In the genomic region with DNA sequence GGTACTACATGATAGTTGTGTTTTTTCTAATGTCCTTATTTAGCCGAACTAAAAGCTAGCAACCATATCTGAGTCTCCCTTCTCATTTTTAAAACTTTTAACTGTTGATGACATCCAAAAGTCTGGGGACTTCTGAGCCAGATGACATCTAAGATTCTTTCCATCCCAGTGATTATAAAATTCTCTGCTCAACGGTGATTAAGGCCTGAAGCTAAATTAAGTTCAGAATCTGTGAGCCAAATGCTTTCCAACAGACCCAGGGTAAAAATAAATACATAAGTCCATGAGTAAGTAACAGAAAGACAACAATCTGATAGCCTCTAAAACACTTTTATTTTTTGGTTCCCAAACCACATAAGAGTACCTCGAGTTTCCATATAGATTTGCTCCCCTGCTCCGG, we compare ENCODE assay signal across 18 cellular contexts. TPM values are rescaled to one million over a fixed set of nuclear protein-coding genes. Genes with fewer than 3 reads are reported as not detected.
A peak's percentile ranks its signal among the peaks of the same experiment; 100 is the strongest.
DNase-seq lines count a peak whose midpoint lies in the region; ATAC-seq and TF ChIP-seq lines count a peak whose summit lies in the region.
"Had no signal": no experiment of that assay in that cellular context is flagged by ENCODE, and none has a peak within 500 bp of the region (broad histone marks: within the 10 kb centered on the region; RNA-seq: fewer than 3 reads in every experiment).

No MANE protein-coding gene starts in this region.

- H3F3A ChIP-seq in neural cell (ENCODE audit: insufficient read depth, low read length, poor library complexity, severe bottlenecking): no peaks in the 10 kb centered on the region

- no peaks in the 10 kb centered on the region for H4K20me1 ChIP-seq in neural cell (ENCODE audit: insufficient read depth)

- H3K9me2 ChIP-seq in neural cell (ENCODE audit: insufficient read depth, low read length): no peaks in the 10 kb centered on the region

- no peak for ATAC-seq in natural killer cell treated with Interleukin-12 subunit alpha and Interleukin-12 subunit beta and Interleukin-15 and Interleukin-18, amount 100 ng/mL, for 72 hours
- ATAC-seq in natural killer cell: no peak
- ATAC-seq: T-helper 17 cell had no signal

- TF ChIP-seq CTCF in natural killer cell (IDR thresholded peaks at IDR 0.05) (no peak), brain (conservative IDR thresholded peaks at IDR 0.05) (no peak), neural cell (IDR thresholded peaks at IDR 0.05; ENCODE audit: poor library complexity, severe bottlenecking) (no peak)

- H3K36me3 Mint-ChIP-seq in natural killer cell treated with Interleukin-12 subunit alpha and Interleukin-12 subunit beta and Interleukin-15 and Interleukin-18, amount 100 ng/mL, for 72 hours: peaks cover 6% of the 10 kb centered on the region
- H3K36me3 Mint-ChIP-seq in natural killer cell (no peaks in the 10 kb centered on the region), brain (no peaks in the 10 kb centered on the region)
- H3K36me3 Mint-ChIP-seq: CD4-positive, alpha-beta memory T cell; IgD-negative memory B cell had no signal

- intact Hi-C loops in natural killer cell (cut with micrococcal nuclease): no loop called here

- H3K27ac ChIP-seq in neural cell (ENCODE audit: low read length): peak overlapping the region; percentile 6
- H3K27ac ChIP-seq: HL-60 had no signal

- TF ChIP-seq RAD21 in neural cell (conservative IDR thresholded peaks at IDR 0.05): no peak

- H3K4me3 ChIP-seq in neural cell (ENCODE audit: low read length): no peak overlapping the region
- H3K4me3 ChIP-seq: dorsolateral prefrontal cortex had no signal

- H3K9me3 ChIP-seq in neural cell (ENCODE audit: low read length): no peaks in the 10 kb centered on the region

- peak overlapping the region; percentile 7 for H3K4me3 Mint-ChIP-seq in natural killer cell treated with Interleukin-12 subunit alpha and Interleukin-12 subunit beta and Interleukin-15 and Interleukin-18, amount 100 ng/mL, for 72 hours
- H3K4me3 Mint-ChIP-seq in natural killer cell (no peak overlapping the region), brain (peak overlapping the region in 1 of 5 experiments; percentile 3)
- H3K4me3 Mint-ChIP-seq: IgD-negative memory B cell, T-helper 17 cell had no signal

- no peak for DNase-seq in natural killer cell treated with Interleukin-12 subunit alpha and Interleukin-12 subunit beta and Interleukin-15 and Interleukin-18, amount 100 ng/mL, for 72 hours (ENCODE audit: low spot score)
- DNase-seq in natural killer cell: no peak
- no peak for DNase-seq in DMS79 (lab: John Stamatoyannopoulos, UW)
- DNase-seq in epidermal melanocyte (ENCODE audit: insufficient read length, low spot score): no peak
- no peak for DNase-seq in effector CD4-positive, alpha-beta T cell
- DNase-seq in GM03348 (ENCODE audit: low spot score): no peak
- DNase-seq: activated CD4-positive, CD25-positive, alpha-beta regulatory T cell; CD4-positive, alpha-beta memory T cell; dorsolateral prefrontal cortex; mammary epithelial cell; NCI-H2107; NCI-H524; stimulated activated naive CD4-positive, alpha-beta T cell treated with Interleukin-2 at 50 U/mL for 16 hours; T-helper 17 cell had no signal

- H3K4me2 ChIP-seq in neural cell (ENCODE audit: low read length): no peak overlapping the region

- no peaks in the 10 kb centered on the region for H3K27me3 Mint-ChIP-seq in natural killer cell treated with Interleukin-12 subunit alpha and Interleukin-12 subunit beta and Interleukin-15 and Interleukin-18, amount 100 ng/mL, for 72 hours
- H3K27me3 Mint-ChIP-seq in natural killer cell (ENCODE audit: low read depth in 2 of 2) (no peaks in the 10 kb centered on the region), brain (no peaks in the 10 kb centered on the region)
- H3K27me3 Mint-ChIP-seq: CD4-positive, alpha-beta memory T cell; IgD-negative memory B cell; T-helper 17 cell had no signal

- peaks cover 54% of the 10 kb centered on the region in 2 donors for H3K4me1 Mint-ChIP-seq in natural killer cell treated with Interleukin-12 subunit alpha and Interleukin-12 subunit beta and Interleukin-15 and Interleukin-18, amount 100 ng/mL, for 72 hours (ENCODE audit: low read depth in 2 of 2)
- H3K4me1 Mint-ChIP-seq in natural killer cell: peaks cover 47 to 50% of the 10 kb centered on the region in 2 donors
- peaks cover 45% of the 10 kb centered on the region for H3K4me1 Mint-ChIP-seq in brain

- no peaks in the 10 kb centered on the region for H3K36me3 ChIP-seq in neural cell (ENCODE audit: insufficient read depth, low read length)

- H3K9me3 Mint-ChIP-seq in natural killer cell treated with Interleukin-12 subunit alpha and Interleukin-12 subunit beta and Interleukin-15 and Interleukin-18, amount 100 ng/mL, for 72 hours: no peaks in the 10 kb centered on the region
- H3K9me3 Mint-ChIP-seq in natural killer cell: peaks cover 0 to 3% of the 10 kb centered on the region in 2 donors
- peaks cover 0 to 2% (median 0%) of the 10 kb centered on the region in 5 experiments for H3K9me3 Mint-ChIP-seq in brain
- H3K9me3 Mint-ChIP-seq: CD4-positive, alpha-beta memory T cell; IgD-negative memory B cell had no signal

- no peak for TF ChIP-seq EP300 in neural cell (conservative IDR thresholded peaks at IDR 0.05; ENCODE audit: poor library complexity, severe bottlenecking)

- no peaks in the 10 kb centered on the region for H3K79me2 ChIP-seq in neural cell (replicated peaks; ENCODE audit: insufficient read depth, low read length)

- H3K9ac ChIP-seq in neural cell (ENCODE audit: low read length): peak overlapping the region; percentile 17

- peak overlapping the region; percentile 16 for H2AFZ ChIP-seq in neural cell (ENCODE audit: low read depth, low read length)

- peak overlapping the region; percentile 45 to 78 for H3K27ac Mint-ChIP-seq in natural killer cell treated with Interleukin-12 subunit alpha and Interleukin-12 subunit beta and Interleukin-15 and Interleukin-18, amount 100 ng/mL, for 72 hours
- no peak overlapping the region for H3K27ac Mint-ChIP-seq in natural killer cell
- H3K27ac Mint-ChIP-seq in brain: peak overlapping the region; percentile 3 to 83 (median 19)
- H3K27ac Mint-ChIP-seq: T-helper 17 cell had no signal

- H3K27me3 ChIP-seq in neural cell (ENCODE audit: insufficient read depth, low read depth, low read length): no peaks in the 10 kb centered on the region
- H3K27me3 ChIP-seq: dorsolateral prefrontal cortex had no signal

TF ChIP-seq in neural cell, 6 proteins besides CTCF, POLR2A, EP300 and RAD21:
- TF ChIP-seq MXI1 (conservative IDR thresholded peaks at IDR 0.05; ENCODE audit: poor library complexity, severe bottlenecking): no peak
- TF ChIP-seq EZH2 (IDR thresholded peaks at IDR 0.05; ENCODE audit: borderline replicate concordance, insufficient read depth, low read length, poor library complexity, severe bottlenecking): no peak
- TF ChIP-seq POLR2AphosphoS5 (IDR thresholded peaks at IDR 0.05): no peak
- TF ChIP-seq SMC3 (conservative IDR thresholded peaks at IDR 0.05; ENCODE audit: poor library complexity): no peak
- no peak for TF ChIP-seq TAF1 (IDR thresholded peaks at IDR 0.05; ENCODE audit: low read depth)
- TF ChIP-seq, protein P1, sequence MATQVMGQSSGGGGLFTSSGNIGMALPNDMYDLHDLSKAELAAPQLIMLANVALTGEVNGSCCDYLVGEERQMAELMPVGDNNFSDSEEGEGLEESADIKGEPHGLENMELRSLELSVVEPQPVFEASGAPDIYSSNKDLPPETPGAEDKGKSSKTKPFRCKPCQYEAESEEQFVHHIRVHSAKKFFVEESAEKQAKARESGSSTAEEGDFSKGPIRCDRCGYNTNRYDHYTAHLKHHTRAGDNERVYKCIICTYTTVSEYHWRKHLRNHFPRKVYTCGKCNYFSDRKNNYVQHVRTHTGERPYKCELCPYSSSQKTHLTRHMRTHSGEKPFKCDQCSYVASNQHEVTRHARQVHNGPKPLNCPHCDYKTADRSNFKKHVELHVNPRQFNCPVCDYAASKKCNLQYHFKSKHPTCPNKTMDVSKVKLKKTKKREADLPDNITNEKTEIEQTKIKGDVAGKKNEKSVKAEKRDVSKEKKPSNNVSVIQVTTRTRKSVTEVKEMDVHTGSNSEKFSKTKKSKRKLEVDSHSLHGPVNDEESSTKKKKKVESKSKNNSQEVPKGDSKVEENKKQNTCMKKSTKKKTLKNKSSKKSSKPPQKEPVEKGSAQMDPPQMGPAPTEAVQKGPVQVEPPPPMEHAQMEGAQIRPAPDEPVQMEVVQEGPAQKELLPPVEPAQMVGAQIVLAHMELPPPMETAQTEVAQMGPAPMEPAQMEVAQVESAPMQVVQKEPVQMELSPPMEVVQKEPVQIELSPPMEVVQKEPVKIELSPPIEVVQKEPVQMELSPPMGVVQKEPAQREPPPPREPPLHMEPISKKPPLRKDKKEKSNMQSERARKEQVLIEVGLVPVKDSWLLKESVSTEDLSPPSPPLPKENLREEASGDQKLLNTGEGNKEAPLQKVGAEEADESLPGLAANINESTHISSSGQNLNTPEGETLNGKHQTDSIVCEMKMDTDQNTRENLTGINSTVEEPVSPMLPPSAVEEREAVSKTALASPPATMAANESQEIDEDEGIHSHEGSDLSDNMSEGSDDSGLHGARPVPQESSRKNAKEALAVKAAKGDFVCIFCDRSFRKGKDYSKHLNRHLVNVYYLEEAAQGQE (IDR thresholded peaks at IDR 0.05; ENCODE audit: borderline replicate concordance): no peak

RNA-seq across cellular contexts. Expression of a gene that starts 13.1 kb away (rescaled TPM):
- 100 to 1,000 TPM; 409 to 770 TPM for total RNA-seq in natural killer cell treated with Interleukin-12 subunit alpha and Interleukin-12 subunit beta and Interleukin-15 and Interleukin-18, amount 100 ng/mL, for 72 hours
- 100 to 1,000 TPM; 435 to 527 (median 443) TPM for total RNA-seq in natural killer cell
- polyA plus RNA-seq in brain (ENCODE audit: insufficient read depth, low read depth, low replicate concordance): 165 TPM
- polyA plus RNA-seq in neural cell: 177 and 250 TPM in 2 replicates
- polyA minus RNA-seq in neural cell: 417 and 474 TPM in 2 replicates

Comparison
In these comparisons a context has a peak if more than half of its experiments do, and no peak if none do; other contexts are left out.
1. H3K27ac Mint-ChIP-seq: peak in natural killer cell treated with Interleukin-12 subunit alpha and Interleukin-12 subunit beta and Interleukin-15 and Interleukin-18, amount 100 ng/mL, for 72 hours (2 of 2) and brain (5 of 5); none in natural killer cell (0 of 2).